ENCODE assay signal across 9 cellular contexts in the genomic region with DNA sequence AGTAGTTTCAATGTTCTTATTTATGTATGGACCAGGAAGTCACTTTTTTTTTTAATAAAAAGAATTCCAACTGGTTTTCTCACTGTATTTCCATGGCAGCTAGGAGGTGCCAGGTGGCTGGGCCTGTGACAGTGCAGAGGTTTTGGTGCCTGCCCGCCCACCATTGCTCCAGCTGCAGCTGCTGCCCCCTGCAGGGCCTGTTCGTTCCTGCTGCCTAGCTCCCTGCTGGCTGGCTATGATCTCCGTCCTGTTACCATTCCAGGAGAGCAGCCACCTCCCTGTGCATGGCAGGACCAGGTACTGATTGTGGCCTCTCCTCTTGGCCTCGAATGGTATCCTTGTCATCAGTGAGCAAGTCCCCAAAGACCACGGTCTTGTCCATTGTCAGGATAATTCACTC. TPM values are rescaled to one million over a fixed set of nuclear protein-coding genes. Genes with fewer than 3 reads are reported as not detected.
A peak's percentile ranks its signal among the peaks of the same experiment; 100 is the strongest.
DNase-seq lines count a peak whose midpoint lies in the region; ATAC-seq, FAIRE-seq and TF ChIP-seq lines count a peak whose summit lies in the region.
"Not testable (repeated sequence)": the region's sequence is repeated elsewhere in the genome, so short reads cannot be mapped to it uniquely, and the experiment has no call there.
"Had no signal": no experiment of that assay in that cellular context is flagged by ENCODE, and none has a peak within 500 bp of the region (broad histone marks: within the 10 kb centered on the region; RNA-seq: fewer than 3 reads in every experiment).

No MANE protein-coding gene starts in this region.

- not testable (repeated sequence) for H4K20me1 ChIP-seq in OCI-LY3 (ENCODE audit: insufficient read depth, low read length); HepG2 (ENCODE audit: insufficient read depth, low read length)

- not testable (repeated sequence) for H3K36me3 ChIP-seq in OCI-LY3 (replicated peaks; ENCODE audit: low read depth, low read length); HepG2 (replicated peaks in 1 of 2; ENCODE audit: control insufficient read depth in 1 of 2, insufficient read depth in 2 of 2, low read length in 2 of 2)

- H3K4me2 ChIP-seq in OCI-LY3 (ENCODE audit: low read length) (0 out of 2 replicates have a peak overlapping the region, but pooled peaks have one; percentile 4), HepG2 (ENCODE audit: low read depth, low read length) (peak overlapping the region; percentile 81)

- H3K9ac ChIP-seq in OCI-LY3 (ENCODE audit: low read length); HepG2 (ENCODE audit: insufficient read depth, low read depth, low read length): not testable (repeated sequence)

- H2AFZ ChIP-seq in OCI-LY3 (ENCODE audit: low read depth, low read length); HepG2 (ENCODE audit: low read length): not testable (repeated sequence)

- not testable (repeated sequence) for TF ChIP-seq POLR2A in GM18505 (IDR thresholded peaks at IDR 0.05; ENCODE audit: borderline replicate concordance, extremely low read depth, insufficient read depth, insufficient read length); HepG2 (IDR thresholded peaks at IDR 0.05; ENCODE audit: insufficient read depth in 1 of 2, low read depth in 2 of 2, low read length in 2 of 2)

- 0% methylated on average over 2 of the region's 5 CpGs for whole genome bisulfite sequencing in HepG2 (ENCODE audit: low lambda C conversion rate)

- H3K9me3 ChIP-seq in OCI-LY3 (ENCODE audit: insufficient read depth, low read length); HepG2 (ENCODE audit: low read length): not testable (repeated sequence)

- H3K27me3 ChIP-seq in OCI-LY3 (ENCODE audit: low read depth, low read length); HepG2 (ENCODE audit: control insufficient read depth in 1 of 2, insufficient read depth in 2 of 2, low read length in 2 of 2): not testable (repeated sequence)

- not testable (repeated sequence) for H3K4me3 ChIP-seq in OCI-LY3 (ENCODE audit: low read length)
- peak overlapping the region in 1 of 3 experiments; percentile 76; a peak in 2 of 6 replicates for H3K4me3 ChIP-seq in HepG2 (replicated peaks in 1 of 3; ENCODE audit: insufficient read depth in 1 of 3, low read depth in 2 of 3, low read length in 3 of 3)

- intact Hi-C loops in HepG2 (cut with micrococcal nuclease; ENCODE audit: unreplicated experiment), result loop anchor here (5.0 kb wide), 2 partner anchors 47 to 173 kb away; a partner anchor contains a TSS

- TF ChIP-seq CTCF in OCI-LY3 (IDR thresholded peaks at IDR 0.05; ENCODE audit: low read depth, low read length), result not testable (repeated sequence)
- TF ChIP-seq CTCF in HepG2 (CRISPR knock-in tag; IDR thresholded peaks at IDR 0.05), result peak; percentile 66

- TF ChIP-seq RAD21 in HepG2 (CRISPR knock-in tag; IDR thresholded peaks at IDR 0.05), result not testable (repeated sequence)

- CTCF ChIA-PET in HepG2 (lab: Yijun Ruan, JAX; ENCODE audit: low intra/inter-chr PET ratio, low total read pairs), result interaction anchor here (0.7 to 2.3 kb wide), 4 partner anchors 30 to 95 kb away, joined by 3 to 12 read pairs (median 4); a partner anchor contains a TSS

- in situ Hi-C loops in HepG2 (cut with HindIII; ENCODE audit: extremely low pct_ligation_motif_present, low pct_unique_long_range_greater_than_20kb), result not testable (repeated sequence)

- H3K4me1 ChIP-seq in OCI-LY3 (ENCODE audit: low read length), result not testable (repeated sequence)
- peaks cover 19% of the 10 kb centered on the region for H3K4me1 ChIP-seq in HepG2 (ENCODE audit: insufficient read depth, low read length)

- TF ChIP-seq EP300 in HepG2 (IDR thresholded peaks at IDR 0.05; ENCODE audit: low read depth in 2 of 2, low read length in 2 of 2); HepG2 (CRISPR knock-in tag; IDR thresholded peaks at IDR 0.05; ENCODE audit: borderline replicate concordance): not testable (repeated sequence)

- BruUV-seq in HepG2 (replicated peaks; lab: Mats Ljungman, UMichigan), result not testable (repeated sequence)

- POLR2A ChIA-PET in HepG2 (lab: Yijun Ruan, JAX), result interaction anchor here (0.8 to 3.1 kb wide), 2 partner anchors 29 to 48 kb away, joined by 4 to 108 read pairs; a partner anchor contains a TSS

- peak; percentile 85 for FAIRE-seq in HepG2 (lab: Jason Lieb, UNC)

- H3K79me2 ChIP-seq in OCI-LY3 (ENCODE audit: low read length); HepG2 (ENCODE audit: insufficient read depth, low read length): not testable (repeated sequence)

- ATAC-seq in GM18505 (IDR thresholded peaks at IDR 0.05; ENCODE audit: unreplicated experiment), result peak; percentile 79
- peak; percentile 81 for ATAC-seq in HG03108 (IDR thresholded peaks at IDR 0.05; ENCODE audit: unreplicated experiment)
- ATAC-seq in HepG2, result peak; percentile 73

- not testable (repeated sequence) for H3K27ac ChIP-seq in OCI-LY3 (ENCODE audit: low read length); HepG2 (ENCODE audit: extremely low read length, insufficient read depth, low read length)

- peak; percentile 75 for DNase-seq in 8988T
- DNase-seq in activated T-cell treated with anti-CD3 and anti-CD28 coated beads for 4 hours, result peak; percentile 36
- DNase-seq in dermis blood vessel endothelial cell, result peak; percentile 54
- peak; percentile 33 for DNase-seq in HepG2 (ENCODE audit: low spot score)
- peak; percentile 24 to 50 for DNase-seq in stimulated activated CD4-positive, alpha-beta T cell treated with anti-CD3 and anti-CD28 coated beads, Interleukin-15, amount 100 ng/mL, for 48 hours (ENCODE audit: low read depth in 2 of 2)

RNA-seq across cellular contexts. Expression of a gene that starts 2.1 kb away (rescaled TPM):
- total RNA-seq in dermis blood vessel endothelial cell (2.0 and 3.5 TPM in 2 replicates), HepG2 (2016; rRNA removed; fragmentation: Illumina TruSeq; extraction: Trizol) (38.2 and 40.4 TPM in 2 replicates)
- 4.1 and 5.2 TPM in 2 replicates for total RNA-seq in HepG2 (2016; cell fraction: cytosol; rRNA removed; fragmentation: Illumina TruSeq; extraction: Trizol; ENCODE audit: low read depth)
- 36.2 and 38.3 TPM in 2 replicates for total RNA-seq in HepG2 (2016; cell fraction: insoluble cytoplasmic fraction; rRNA removed; fragmentation: Illumina TruSeq; extraction: Trizol)
- total RNA-seq in HepG2 (2016; cell fraction: membrane; rRNA removed; fragmentation: Illumina TruSeq; extraction: Trizol), result 7.6 and 9.3 TPM in 2 replicates
- 21.0 and 22.0 TPM in 2 replicates for total RNA-seq in HepG2 (2016; cell fraction: nucleus; rRNA removed; fragmentation: Illumina TruSeq; extraction: Trizol)
- 24.3 and 31.6 TPM in 2 replicates for polyA plus RNA-seq in HepG2 (2011; rRNA removed)
- 33.0 and 37.5 TPM in 2 replicates for polyA plus RNA-seq in HepG2 (2011; cell fraction: cytosol; rRNA removed)
- 18.0 and 23.9 TPM in 2 replicates for polyA plus RNA-seq in HepG2 (2011; cell fraction: nucleus; rRNA removed)
- 14.1 and 23.5 TPM in 2 replicates for polyA plus RNA-seq in HepG2 (2012)
- 3.5 and 4.3 TPM in 2 replicates for polyA plus RNA-seq in HepG2 (2016; cell fraction: cytosol; fragmentation: Illumina TruSeq; extraction: Trizol; ENCODE audit: low read depth)
- 37.7 and 41.3 TPM in 2 replicates for polyA plus RNA-seq in HepG2 (2016; cell fraction: insoluble cytoplasmic fraction; fragmentation: Illumina TruSeq; extraction: Trizol; ENCODE audit: low read depth)
- polyA plus RNA-seq in HepG2 (2016; cell fraction: membrane; fragmentation: Illumina TruSeq; extraction: Trizol; ENCODE audit: low read depth), result 5.2 and 5.5 TPM in 2 replicates
- polyA plus RNA-seq in HepG2 (2016; cell fraction: nucleus; fragmentation: Illumina TruSeq; extraction: Trizol; ENCODE audit: insufficient read depth, low read depth), result 23.5 and 24.3 TPM in 2 replicates
- polyA minus RNA-seq in HepG2 (2011; rRNA and poly(A)+ RNA removed; ENCODE audit: low replicate concordance), result 4.5 and 25.4 TPM in 2 replicates
- 12.0 and 13.8 TPM in 2 replicates for polyA minus RNA-seq in HepG2 (2011; cell fraction: cytosol; rRNA and poly(A)+ RNA removed)
- 9.9 and 15.3 TPM in 2 replicates for polyA minus RNA-seq in HepG2 (2011; cell fraction: nucleus; rRNA and poly(A)+ RNA removed)

RNA-seq across cellular contexts. Expression of a gene that starts 19.7 kb away (rescaled TPM):
- 0.09 TPM in 1 of 2 replicates, not detected in the other for total RNA-seq in dermis blood vessel endothelial cell
- 0.22 TPM in 1 of 2 replicates, not detected in the other for total RNA-seq in HepG2 (2016; rRNA removed; fragmentation: Illumina TruSeq; extraction: Trizol)
- 0.09 TPM in 1 of 2 replicates, not detected in the other for total RNA-seq in HepG2 (2016; cell fraction: cytosol; rRNA removed; fragmentation: Illumina TruSeq; extraction: Trizol; ENCODE audit: low read depth)
- 0.04 and 0.17 TPM in 2 replicates for total RNA-seq in HepG2 (2016; cell fraction: insoluble cytoplasmic fraction; rRNA removed; fragmentation: Illumina TruSeq; extraction: Trizol)
- 0.06 TPM in 1 of 2 replicates, not detected in the other for total RNA-seq in HepG2 (2016; cell fraction: membrane; rRNA removed; fragmentation: Illumina TruSeq; extraction: Trizol)
- total RNA-seq in HepG2 (2016; cell fraction: nucleus; rRNA removed; fragmentation: Illumina TruSeq; extraction: Trizol), result 0.40 TPM in 1 of 2 replicates, not detected in the other
- polyA plus RNA-seq in HepG2 (2011; rRNA removed), result 0.08 TPM in 1 of 2 replicates, not detected in the other
- polyA plus RNA-seq in HepG2 (2011; cell fraction: cytosol; rRNA removed), result 0.01 TPM in 2 replicates
- 0.14 and 0.17 TPM in 2 replicates for polyA plus RNA-seq in HepG2 (2011; cell fraction: nucleus; rRNA removed)
- 1.6 and 1.9 TPM in 2 replicates for polyA plus RNA-seq in HepG2 (2012)
- polyA plus RNA-seq in HepG2 (2016; cell fraction: cytosol; fragmentation: Illumina TruSeq; extraction: Trizol; ENCODE audit: low read depth), result not detected in 2 replicates
- not detected in 2 replicates for polyA plus RNA-seq in HepG2 (2016; cell fraction: insoluble cytoplasmic fraction; fragmentation: Illumina TruSeq; extraction: Trizol; ENCODE audit: low read depth)
- not detected in 2 replicates for polyA plus RNA-seq in HepG2 (2016; cell fraction: membrane; fragmentation: Illumina TruSeq; extraction: Trizol; ENCODE audit: low read depth)
- polyA plus RNA-seq in HepG2 (2016; cell fraction: nucleus; fragmentation: Illumina TruSeq; extraction: Trizol; ENCODE audit: insufficient read depth, low read depth), result 0.25 TPM in 1 of 2 replicates, not detected in the other
- 0.20 and 0.58 TPM in 2 replicates for polyA minus RNA-seq in HepG2 (2011; rRNA and poly(A)+ RNA removed; ENCODE audit: low replicate concordance)
- polyA minus RNA-seq in HepG2 (2011; cell fraction: cytosol; rRNA and poly(A)+ RNA removed), result not detected in 2 replicates
- 1.1 and 1.2 TPM in 2 replicates for polyA minus RNA-seq in HepG2 (2011; cell fraction: nucleus; rRNA and poly(A)+ RNA removed)
- total RNA-seq: activated CD4-positive, alpha-beta T cell treated with anti-CD3 and anti-CD28 coated beads, Interleukin-2, amount 10 ng/mL, durations not matched to agents 7 days and 5 days had no signal

RNA-seq across cellular contexts. Expression of a gene that starts 30.0 kb away (rescaled TPM):
- total RNA-seq in dermis blood vessel endothelial cell, result 22.5 and 25.6 TPM in 2 replicates
- total RNA-seq in HepG2 (2016; rRNA removed; fragmentation: Illumina TruSeq; extraction: Trizol), result 110 and 124 TPM in 2 replicates
- total RNA-seq in HepG2 (2016; cell fraction: cytosol; rRNA removed; fragmentation: Illumina TruSeq; extraction: Trizol; ENCODE audit: low read depth), result 14.7 and 17.6 TPM in 2 replicates
- total RNA-seq in HepG2 (2016; cell fraction: insoluble cytoplasmic fraction; rRNA removed; fragmentation: Illumina TruSeq; extraction: Trizol), result 109 and 116 TPM in 2 replicates
- total RNA-seq in HepG2 (2016; cell fraction: membrane; rRNA removed; fragmentation: Illumina TruSeq; extraction: Trizol), result 22.3 and 24.6 TPM in 2 replicates
- total RNA-seq in HepG2 (2016; cell fraction: nucleus; rRNA removed; fragmentation: Illumina TruSeq; extraction: Trizol), result 40.8 and 48.3 TPM in 2 replicates
- polyA plus RNA-seq in HepG2 (2011; rRNA removed), result 60.0 and 71.6 TPM in 2 replicates
- 93.9 and 113 TPM in 2 replicates for polyA plus RNA-seq in HepG2 (2011; cell fraction: cytosol; rRNA removed)
- 64.7 and 68.1 TPM in 2 replicates for polyA plus RNA-seq in HepG2 (2011; cell fraction: nucleus; rRNA removed)
- 59.4 and 64.3 TPM in 2 replicates for polyA plus RNA-seq in HepG2 (2012)
- 14.7 and 14.8 TPM in 2 replicates for polyA plus RNA-seq in HepG2 (2016; cell fraction: cytosol; fragmentation: Illumina TruSeq; extraction: Trizol; ENCODE audit: low read depth)
- polyA plus RNA-seq in HepG2 (2016; cell fraction: insoluble cytoplasmic fraction; fragmentation: Illumina TruSeq; extraction: Trizol; ENCODE audit: low read depth), result 89.8 and 98.1 TPM in 2 replicates
- polyA plus RNA-seq in HepG2 (2016; cell fraction: membrane; fragmentation: Illumina TruSeq; extraction: Trizol; ENCODE audit: low read depth), result 16.3 and 17.4 TPM in 2 replicates
- 58.3 and 63.3 TPM in 2 replicates for polyA plus RNA-seq in HepG2 (2016; cell fraction: nucleus; fragmentation: Illumina TruSeq; extraction: Trizol; ENCODE audit: insufficient read depth, low read depth)
- 20.5 and 68.0 TPM in 2 replicates for polyA minus RNA-seq in HepG2 (2011; rRNA and poly(A)+ RNA removed; ENCODE audit: low replicate concordance)
- polyA minus RNA-seq in HepG2 (2011; cell fraction: cytosol; rRNA and poly(A)+ RNA removed), result 34.6 and 41.1 TPM in 2 replicates
- 26.5 and 28.0 TPM in 2 replicates for polyA minus RNA-seq in HepG2 (2011; cell fraction: nucleus; rRNA and poly(A)+ RNA removed)

RNA-seq across cellular contexts. Expression of a gene that starts 48.3 kb away (rescaled TPM):
- total RNA-seq in dermis blood vessel endothelial cell (27.0 and 31.0 TPM in 2 replicates), HepG2 (2016; rRNA removed; fragmentation: Illumina TruSeq; extraction: Trizol) (15.0 and 15.9 TPM in 2 replicates)
- 1.1 and 1.4 TPM in 2 replicates for total RNA-seq in HepG2 (2016; cell fraction: cytosol; rRNA removed; fragmentation: Illumina TruSeq; extraction: Trizol; ENCODE audit: low read depth)
- 14.6 and 15.0 TPM in 2 replicates for total RNA-seq in HepG2 (2016; cell fraction: insoluble cytoplasmic fraction; rRNA removed; fragmentation: Illumina TruSeq; extraction: Trizol)
- 4.5 and 4.9 TPM in 2 replicates for total RNA-seq in HepG2 (2016; cell fraction: membrane; rRNA removed; fragmentation: Illumina TruSeq; extraction: Trizol)
- total RNA-seq in HepG2 (2016; cell fraction: nucleus; rRNA removed; fragmentation: Illumina TruSeq; extraction: Trizol), result 6.9 and 8.2 TPM in 2 replicates
- 4.5 and 6.4 TPM in 2 replicates for polyA plus RNA-seq in HepG2 (2011; rRNA removed)
- 5.1 and 5.6 TPM in 2 replicates for polyA plus RNA-seq in HepG2 (2011; cell fraction: cytosol; rRNA removed)
- 6.1 and 6.4 TPM in 2 replicates for polyA plus RNA-seq in HepG2 (2011; cell fraction: nucleus; rRNA removed)
- polyA plus RNA-seq in HepG2 (2012), result 3.6 and 4.5 TPM in 2 replicates
- 0.70 and 0.74 TPM in 2 replicates for polyA plus RNA-seq in HepG2 (2016; cell fraction: cytosol; fragmentation: Illumina TruSeq; extraction: Trizol; ENCODE audit: low read depth)
- 14.9 and 15.5 TPM in 2 replicates for polyA plus RNA-seq in HepG2 (2016; cell fraction: insoluble cytoplasmic fraction; fragmentation: Illumina TruSeq; extraction: Trizol; ENCODE audit: low read depth)
- polyA plus RNA-seq in HepG2 (2016; cell fraction: membrane; fragmentation: Illumina TruSeq; extraction: Trizol; ENCODE audit: low read depth), result 1.9 and 2.0 TPM in 2 replicates
- 8.8 and 10.1 TPM in 2 replicates for polyA plus RNA-seq in HepG2 (2016; cell fraction: nucleus; fragmentation: Illumina TruSeq; extraction: Trizol; ENCODE audit: insufficient read depth, low read depth)
- 12.5 and 31.8 TPM in 2 replicates for polyA minus RNA-seq in HepG2 (2011; rRNA and poly(A)+ RNA removed; ENCODE audit: low replicate concordance)
- polyA minus RNA-seq in HepG2 (2011; cell fraction: cytosol; rRNA and poly(A)+ RNA removed), result 5.6 and 5.8 TPM in 2 replicates
- 10.3 and 10.8 TPM in 2 replicates for polyA minus RNA-seq in HepG2 (2011; cell fraction: nucleus; rRNA and poly(A)+ RNA removed)

RNA-seq across cellular contexts. Expression of a gene that starts 52.7 kb away (rescaled TPM):
- total RNA-seq in dermis blood vessel endothelial cell (0.34 and 1.3 TPM in 2 replicates), HepG2 (2016; rRNA removed; fragmentation: Illumina TruSeq; extraction: Trizol) (0.04 TPM in 1 of 2 replicates, not detected in the other)
- not detected in 2 replicates for total RNA-seq in HepG2 (2016; cell fraction: cytosol; rRNA removed; fragmentation: Illumina TruSeq; extraction: Trizol; ENCODE audit: low read depth)
- total RNA-seq in HepG2 (2016; cell fraction: insoluble cytoplasmic fraction; rRNA removed; fragmentation: Illumina TruSeq; extraction: Trizol), result 0.04 TPM in 1 of 2 replicates, not detected in the other
- total RNA-seq in HepG2 (2016; cell fraction: membrane; rRNA removed; fragmentation: Illumina TruSeq; extraction: Trizol), result not detected in 2 replicates
- not detected in 2 replicates for total RNA-seq in HepG2 (2016; cell fraction: nucleus; rRNA removed; fragmentation: Illumina TruSeq; extraction: Trizol)
- 0.05 TPM in 1 of 2 replicates, not detected in the other for polyA plus RNA-seq in HepG2 (2011; rRNA removed)
- polyA plus RNA-seq in HepG2 (2011; cell fraction: cytosol; rRNA removed), result 0.03 and 0.05 TPM in 2 replicates
- polyA plus RNA-seq in HepG2 (2011; cell fraction: nucleus; rRNA removed), result 0.16 TPM in 1 of 2 replicates, not detected in the other
- polyA plus RNA-seq in HepG2 (2012), result 0.07 and 0.08 TPM in 2 replicates
- not detected in 2 replicates for polyA plus RNA-seq in HepG2 (2016; cell fraction: cytosol; fragmentation: Illumina TruSeq; extraction: Trizol; ENCODE audit: low read depth)
- not detected in 2 replicates for polyA plus RNA-seq in HepG2 (2016; cell fraction: insoluble cytoplasmic fraction; fragmentation: Illumina TruSeq; extraction: Trizol; ENCODE audit: low read depth)
- 0.07 TPM in 1 of 2 replicates, not detected in the other for polyA plus RNA-seq in HepG2 (2016; cell fraction: membrane; fragmentation: Illumina TruSeq; extraction: Trizol; ENCODE audit: low read depth)
- not detected in 2 replicates for polyA plus RNA-seq in HepG2 (2016; cell fraction: nucleus; fragmentation: Illumina TruSeq; extraction: Trizol; ENCODE audit: insufficient read depth, low read depth)
- 0.26 TPM in 1 of 2 replicates, not detected in the other for polyA minus RNA-seq in HepG2 (2011; rRNA and poly(A)+ RNA removed; ENCODE audit: low replicate concordance)
- not detected in 2 replicates for polyA minus RNA-seq in HepG2 (2011; cell fraction: cytosol; rRNA and poly(A)+ RNA removed)
- not detected in 2 replicates for polyA minus RNA-seq in HepG2 (2011; cell fraction: nucleus; rRNA and poly(A)+ RNA removed)
